Comparison of ENCODE assay signal across 9 cellular contexts in the genomic region with DNA sequence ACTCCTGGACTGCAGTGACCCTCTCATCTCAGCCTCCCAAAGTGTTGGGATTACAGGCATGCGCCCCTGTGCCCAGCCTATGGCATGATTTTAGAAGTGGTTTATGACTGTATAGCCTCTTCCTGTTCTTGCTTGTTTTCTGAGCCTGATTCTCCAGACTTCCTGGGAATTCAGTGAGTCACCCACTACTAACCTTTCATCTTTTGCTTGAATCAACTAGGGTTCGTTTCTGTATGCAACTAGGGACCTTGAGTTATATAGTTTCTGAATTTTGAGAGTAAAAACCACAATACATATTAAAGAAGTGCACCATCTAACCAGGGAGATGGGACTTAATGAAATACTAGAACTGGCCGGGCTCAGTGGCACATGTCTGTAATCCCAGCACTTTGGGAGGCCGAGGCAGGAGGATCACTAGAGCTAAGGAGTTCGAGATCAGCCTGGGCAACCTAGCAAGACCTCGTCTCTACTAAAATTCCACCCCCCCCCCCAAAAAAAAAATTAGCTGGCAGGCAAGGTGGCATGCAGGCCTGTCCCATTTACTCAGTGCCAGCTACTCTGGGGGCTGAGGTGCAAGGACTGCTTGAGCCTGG.
DNase-seq lines count a peak whose midpoint lies in the region; ATAC-seq and TF ChIP-seq lines count a peak whose summit lies in the region.
"Had no signal": no experiment of that assay in that cellular context is flagged by ENCODE, and none has a peak within 500 bp of the region (broad histone marks: within the 10 kb centered on the region; RNA-seq: fewer than 3 reads in every experiment).

No MANE protein-coding gene starts in this region.

- no peak overlapping the region for H3K4me3 ChIP-seq in Peyer's patch

- H3K9me3 Mint-ChIP-seq in activated naive CD8-positive, alpha-beta T cell (ENCODE audit: low read depth): no peaks in the 10 kb centered on the region

- H3K27me3 Mint-ChIP-seq in activated naive CD8-positive, alpha-beta T cell: no peaks in the 10 kb centered on the region

- in situ Hi-C loops in G401 (cut with HindIII; ENCODE audit: low sequenced_read_pairs): no loop called here

- H3K27ac Mint-ChIP-seq in activated naive CD8-positive, alpha-beta T cell: peak overlapping the region; percentile 85

- TF ChIP-seq CTCF in Peyer's patch (IDR thresholded peaks at IDR 0.05) (no peak), GM10266 (IDR thresholded peaks at IDR 0.05; ENCODE audit: control insufficient read depth, insufficient read depth, low read depth, missing control alignments) (no peak)

- H3K27me3 ChIP-seq in Peyer's patch: no peaks in the 10 kb centered on the region

- no peak for ATAC-seq in HG02763 (IDR thresholded peaks at IDR 0.05; ENCODE audit: unreplicated experiment)

- H3K36me3 Mint-ChIP-seq in activated naive CD8-positive, alpha-beta T cell: peaks cover 5% of the 10 kb centered on the region

- DNase-seq in AG08395 (ENCODE audit: low spot score) (peak; percentile 80), kidney glomerular epithelial cell (lab: John Stamatoyannopoulos, UW) (peak; percentile 65), G401 (ENCODE audit: low spot score) (no peak), Peyer's patch (no peak), GM10266 (ENCODE audit: extremely low spot score) (no peak)
- DNase-seq: left cardiac atrium had no signal

- H3K27ac ChIP-seq in KOPT-K1 (ENCODE audit: low read depth, low read length, poor library complexity, severe bottlenecking) (peak overlapping the region; percentile 38), Peyer's patch (no peak overlapping the region)

- no peaks in the 10 kb centered on the region for H3K9me3 ChIP-seq in KOPT-K1 (ENCODE audit: insufficient read depth, low read length, poor library complexity, severe bottlenecking)
- no peaks in the 10 kb centered on the region for H3K9me3 ChIP-seq in Peyer's patch

- peak overlapping the region; percentile 71 for H3K4me3 Mint-ChIP-seq in activated naive CD8-positive, alpha-beta T cell

- no peaks in the 10 kb centered on the region for H3K36me3 ChIP-seq in KOPT-K1 (ENCODE audit: insufficient read depth, low read length)
- no peaks in the 10 kb centered on the region for H3K36me3 ChIP-seq in Peyer's patch

- TF ChIP-seq POLR2A in Peyer's patch (IDR thresholded peaks at IDR 0.05): no peak

- peaks cover 51% of the 10 kb centered on the region for H3K4me1 Mint-ChIP-seq in activated naive CD8-positive, alpha-beta T cell (ENCODE audit: low read depth)

- peaks cover 0 to 7% (median 0%) of the 10 kb centered on the region in 4 donors for H3K4me1 ChIP-seq in Peyer's patch

Comparison
In these comparisons a context has a peak if more than half of its experiments do, and no peak if none do; other contexts are left out.
1. DNase-seq: peak in AG08395 (single experiment) and kidney glomerular epithelial cell (single experiment); none in G401 (single experiment), Peyer's patch (0 of 3) and GM10266 (single experiment).